In the genomic region with DNA sequence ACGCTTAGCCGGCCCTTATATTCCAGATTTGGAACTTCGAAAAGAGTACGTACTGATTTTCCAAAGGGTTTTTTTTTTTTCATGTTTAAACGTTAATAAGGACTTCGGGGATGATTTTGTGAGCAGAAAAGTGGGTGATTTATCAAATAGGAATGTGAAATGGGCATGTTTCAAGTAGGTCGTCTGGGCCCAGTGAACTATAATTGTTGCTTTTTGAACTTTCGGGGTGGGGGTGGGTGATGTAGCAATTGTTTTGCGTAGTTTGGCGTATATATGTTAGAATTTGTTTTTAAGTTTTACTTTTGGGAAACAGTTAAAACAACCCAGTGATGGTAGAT, we compare ENCODE assay signal across 8 cellular contexts. TPM values are rescaled to one million over a fixed set of nuclear protein-coding genes. Genes with fewer than 3 reads are reported as not detected.
DNase-seq lines count a peak whose midpoint lies in the region; ATAC-seq and TF ChIP-seq lines count a peak whose summit lies in the region.

No MANE protein-coding gene starts in this region.

- CTCF ChIA-PET in BJ (lab: Yijun Ruan, JAX), result interaction anchor here (0.5 to 3.6 kb wide), 4 partner anchors 10 to 262 kb away, joined by 3 to 15 read pairs (median 3); partner anchors contain the start of gene RUFY2

- no peaks in the 10 kb centered on the region for H3K9me3 ChIP-seq in ectodermal cell (ENCODE audit: control insufficient read depth, low read length)

- peak overlapping the region; percentile 82 for H3K4me3 ChIP-seq in BJ (ENCODE audit: low read depth, low read length)
- H3K4me3 ChIP-seq in NB4 (ENCODE audit: low read depth, low read length), result peak overlapping the region; percentile 89
- H3K4me3 ChIP-seq in ectodermal cell (ENCODE audit: insufficient read depth, low read depth, low read length), result peak overlapping the region; percentile 86

- peaks cover 4% of the 10 kb centered on the region for H3K27me3 Mint-ChIP-seq in nephron progenitor cell (ENCODE audit: low read depth, poor library complexity)

- H3K36me3 ChIP-seq in BJ (ENCODE audit: control insufficient read depth, insufficient read depth, low read length), result no peaks in the 10 kb centered on the region
- H3K36me3 ChIP-seq in ectodermal cell (ENCODE audit: control insufficient read depth, insufficient read depth, low read length), result peaks cover 4% of the 10 kb centered on the region

- H3K27ac ChIP-seq in ectodermal cell (ENCODE audit: insufficient read depth, low read depth, low read length, poor library complexity, severe bottlenecking), result peak overlapping the region; percentile 97

- peak overlapping the region; percentile 98 for H3K4me3 Mint-ChIP-seq in nephron progenitor cell

- H3K4me1 Mint-ChIP-seq in nephron progenitor cell, result peaks cover 68% of the 10 kb centered on the region

- intact Hi-C loops in sciatic nerve (cut with DNase I), result no loop called here

- TF ChIP-seq CTCF in BJ (IDR thresholded peaks at IDR 0.05; ENCODE audit: insufficient read depth, low read depth, low read length) (no peak), NB4 (IDR thresholded peaks at IDR 0.05; ENCODE audit: low read depth, low read length) (no peak), nephron progenitor cell (IDR thresholded peaks at IDR 0.05) (peak; percentile 3)

- H3K27me3 ChIP-seq in BJ (ENCODE audit: control insufficient read depth, insufficient read depth, low read length) (no peaks in the 10 kb centered on the region), ectodermal cell (ENCODE audit: control insufficient read depth, insufficient read depth, low read length, poor library complexity, severe bottlenecking) (no peaks in the 10 kb centered on the region)

- peaks cover 21% of the 10 kb centered on the region for H3K36me3 Mint-ChIP-seq in nephron progenitor cell (ENCODE audit: low read depth)

- no peak for TF ChIP-seq POLR2A in NB4 (IDR thresholded peaks at IDR 0.05; ENCODE audit: extremely low read depth, insufficient read length)

- 0 to 1% methylated on average over 9 of the region's 10 CpGs for WGBS in ectodermal cell, 2 experiments

- H3K9me3 Mint-ChIP-seq in nephron progenitor cell, result no peaks in the 10 kb centered on the region

- POLR2A ChIA-PET in BJ (lab: Charles Lee), result no interaction called here

- peak overlapping the region; percentile 100 for H3K27ac Mint-ChIP-seq in nephron progenitor cell

- no peak for ATAC-seq in sciatic nerve

- peaks cover 30% of the 10 kb centered on the region for H3K4me1 ChIP-seq in ectodermal cell (ENCODE audit: control insufficient read depth, insufficient read depth, low read length)

- DNase-seq in BJ (ENCODE audit: low read depth) (no peak), NB4 (ENCODE audit: low read depth) (no peak), nephron progenitor cell (no peak), Kasumi-1 (lab: John Stamatoyannopoulos, UW) (no peak), sciatic nerve (ENCODE audit: low spot score) (no peak), NOMO-1 (lab: John Stamatoyannopoulos, UW; ENCODE audit: unreplicated experiment in 2 of 2) (no peak), amniotic stem cell (lab: John Stamatoyannopoulos, UW) (no peak)

RNA-seq across cellular contexts. Expression of gene PBLD, which starts 0.3 kb away (rescaled TPM):
- 1.1 and 2.1 TPM in 2 replicates for polyA plus RNA-seq in BJ (2011; rRNA removed)
- 0.66 and 1.5 TPM in 2 replicates for polyA minus RNA-seq in BJ (2011; rRNA and poly(A)+ RNA removed)
- polyA plus RNA-seq in ectodermal cell (2013, experiment 1 of 4), result 4.2 TPM
- polyA plus RNA-seq in ectodermal cell (2013, experiment 2 of 4), result 5.2 TPM
- 4.1 TPM for polyA plus RNA-seq in ectodermal cell (2013, experiment 3 of 4)
- polyA plus RNA-seq in ectodermal cell (2013, experiment 4 of 4), result 4.5 TPM
- total RNA-seq in sciatic nerve, result 4.7 TPM

RNA-seq across cellular contexts. Expression of gene HNRNPH3, which starts 1.2 kb away (rescaled TPM):
- 27.7 and 59.1 TPM in 2 replicates for polyA plus RNA-seq in BJ (2011; rRNA removed)
- polyA minus RNA-seq in BJ (2011; rRNA and poly(A)+ RNA removed), result 15.7 and 24.1 TPM in 2 replicates
- 538 TPM for polyA plus RNA-seq in ectodermal cell (2013, experiment 1 of 4)
- 522 TPM for polyA plus RNA-seq in ectodermal cell (2013, experiment 2 of 4)
- 365 TPM for polyA plus RNA-seq in ectodermal cell (2013, experiment 3 of 4)
- polyA plus RNA-seq in ectodermal cell (2013, experiment 4 of 4), result 398 TPM
- 140 TPM for total RNA-seq in sciatic nerve
